Comparison of ENCODE assay signal across 14 cellular contexts in the genomic region with DNA sequence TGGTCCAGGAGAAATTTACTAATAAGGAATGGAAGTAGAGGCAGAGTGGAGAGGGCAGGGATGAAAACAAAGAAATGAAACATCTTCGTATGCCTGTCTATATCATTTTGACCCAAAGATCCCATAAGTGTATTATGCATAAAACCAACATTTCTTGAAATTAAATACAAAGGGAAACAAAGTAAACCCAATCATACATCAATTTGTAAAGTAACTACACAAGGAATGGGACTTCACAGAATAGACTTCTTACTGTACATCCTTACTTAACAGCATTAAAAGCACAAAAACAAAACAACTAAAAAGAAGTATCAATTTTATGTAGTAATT.
DNase-seq lines count a peak whose midpoint lies in the region; ATAC-seq, FAIRE-seq and TF ChIP-seq lines count a peak whose summit lies in the region.
"Had no signal": no experiment of that assay in that cellular context is flagged by ENCODE, and none has a peak within 500 bp of the region (broad histone marks: within the 10 kb centered on the region; RNA-seq: fewer than 3 reads in every experiment).

No MANE protein-coding gene starts in this region.

- H3K4me2 ChIP-seq in OCI-LY3 (ENCODE audit: low read length) (peak overlapping the region; percentile 76; the same call in 1 of the 2 replicates), neuronal stem cell (ENCODE audit: insufficient read depth, low read length, poor library complexity, severe bottlenecking) (no peak overlapping the region)
- H3K4me2 ChIP-seq: PC-9 had no signal

- H3K9me3 ChIP-seq in OCI-LY3 (ENCODE audit: insufficient read depth, low read length): no peaks in the 10 kb centered on the region
- H3K9me3 ChIP-seq in body of pancreas: no peaks in the 10 kb centered on the region
- no peaks in the 10 kb centered on the region for H3K9me3 ChIP-seq in neuronal stem cell (replicated peaks in 1 of 2; ENCODE audit: control insufficient read depth in 2 of 2, insufficient read depth in 1 of 2, low read depth in 1 of 2, low read length in 2 of 2)
- H3K9me3 ChIP-seq in right lobe of liver: no peaks in the 10 kb centered on the region
- H3K9me3 ChIP-seq: SJSA1 had no signal

- no peak overlapping the region for H2AK5ac ChIP-seq in neuronal stem cell (ENCODE audit: low read depth, low read length)

- H3K9me3 Mint-ChIP-seq in neural crest cell: peaks cover 4% of the 10 kb centered on the region

- no peak overlapping the region for H2BK5ac ChIP-seq in neuronal stem cell (ENCODE audit: low read length)

- H3K27me3 Mint-ChIP-seq in neural crest cell (ENCODE audit: low read depth): no peaks in the 10 kb centered on the region

- H3K4ac ChIP-seq in neuronal stem cell (ENCODE audit: low read length): no peak overlapping the region

- no peaks in the 10 kb centered on the region for H4K20me1 ChIP-seq in OCI-LY3 (ENCODE audit: insufficient read depth, low read length)

- H3K36me3 ChIP-seq in OCI-LY3 (replicated peaks; ENCODE audit: low read depth, low read length) (no peaks in the 10 kb centered on the region), body of pancreas (replicated peaks in 1 of 2; ENCODE audit: insufficient read depth in 1 of 2, low read depth in 2 of 2) (no peaks in the 10 kb centered on the region), neuronal stem cell (replicated peaks in 1 of 2; ENCODE audit: control insufficient read depth in 2 of 2, insufficient read depth in 2 of 2, low read length in 2 of 2) (no peaks in the 10 kb centered on the region), right lobe of liver (no peaks in the 10 kb centered on the region)
- H3K36me3 ChIP-seq: SJSA1 had no signal

- no peak overlapping the region for H3K18ac ChIP-seq in neuronal stem cell (ENCODE audit: low read length)

- H3K27ac Mint-ChIP-seq in neural crest cell (ENCODE audit: unreplicated experiment): no peak overlapping the region
- H3K27ac Mint-ChIP-seq: CD14-positive monocyte had no signal

- DNase-seq in body of pancreas (no peak), neural crest cell (ENCODE audit: low read depth, low spot score) (no peak), neuronal stem cell (ENCODE audit: low spot score) (no peak), right lobe of liver (no peak), GM19239 (ENCODE audit: insufficient read length, low spot score) (no peak)
- DNase-seq: GDM1, NCI-H1048, T-helper 1 cell had no signal

- H3K4me1 ChIP-seq in OCI-LY3 (ENCODE audit: low read length) (peaks cover 19% of the 10 kb centered on the region), body of pancreas (peaks cover 14% of the 10 kb centered on the region), neuronal stem cell (ENCODE audit: control insufficient read depth in 2 of 2, insufficient read depth in 1 of 2, low read depth in 1 of 2, low read length in 2 of 2) (no peaks in the 10 kb centered on the region), right lobe of liver (peaks cover 0 to 7% (median 0%) of the 10 kb centered on the region in 4 donors)
- H3K4me1 ChIP-seq: SJSA1 had no signal

- H3K27me3 ChIP-seq in OCI-LY3 (ENCODE audit: low read depth, low read length) (no peaks in the 10 kb centered on the region), body of pancreas (no peaks in the 10 kb centered on the region), neuronal stem cell (ENCODE audit: control insufficient read depth in 3 of 3, insufficient read depth in 3 of 3, low read depth in 1 of 3, low read length in 3 of 3) (no peaks in the 10 kb centered on the region), right lobe of liver (no peaks in the 10 kb centered on the region)
- H3K27me3 ChIP-seq: SJSA1 had no signal

- 8 to 25% methylated on average over 1 of the region's 1 CpG for WGBS in body of pancreas, 2 donors
- no CpG with 5 or more reads among the region's 1 CpG for WGBS in neuronal stem cell (ENCODE audit: extremely low coverage in 2 of 2, insufficient read length in 2 of 2, insufficient replicate concordance in 1 of 2), 2 donors
- WGBS in right lobe of liver (ENCODE audit: insufficient coverage, low coverage, low lambda C conversion rate, missing lambda C conversion rate): 50% methylated on average over 1 of the region's 1 CpG

- H3K4me3 ChIP-seq in OCI-LY3 (ENCODE audit: low read length): no peak overlapping the region
- no peak overlapping the region for H3K4me3 ChIP-seq in body of pancreas
- no peak overlapping the region for H3K4me3 ChIP-seq in neuronal stem cell (ENCODE audit: low read length in 2 of 2)
- H3K4me3 ChIP-seq in right lobe of liver: no peak overlapping the region
- H3K4me3 ChIP-seq: PC-9, SJSA1 had no signal

- H4K91ac ChIP-seq in neuronal stem cell (ENCODE audit: low read depth, low read length, poor library complexity): no peak overlapping the region

- no peaks in the 10 kb centered on the region for H3K79me2 ChIP-seq in OCI-LY3 (ENCODE audit: low read length)

- ATAC-seq in GM21529 (IDR thresholded peaks at IDR 0.05; ENCODE audit: unreplicated experiment) (peak; percentile 2), body of pancreas (no peak), right lobe of liver (no peak)

- no peak overlapping the region for H3K14ac ChIP-seq in neuronal stem cell (ENCODE audit: low read length)

- H3K4me3 Mint-ChIP-seq in neural crest cell: no peak overlapping the region
- H3K4me3 Mint-ChIP-seq: CD14-positive monocyte had no signal

- intact Hi-C loops in body of pancreas (cut with DNase I): no loop called here
- intact Hi-C loops in right lobe of liver (cut with DNase I): no loop called here

- no peak for FAIRE-seq in GM19239 (lab: Jason Lieb, UNC)
- FAIRE-seq: D721Med had no signal

- TF ChIP-seq POLR2A in body of pancreas (IDR thresholded peaks at IDR 0.05): no peak
- no peak for TF ChIP-seq POLR2A in right lobe of liver (IDR thresholded peaks at IDR 0.05)

- H4K8ac ChIP-seq in neuronal stem cell (ENCODE audit: low read depth, low read length): no peak overlapping the region

- H2BK12ac ChIP-seq in neuronal stem cell (ENCODE audit: low read length): no peak overlapping the region

- TF ChIP-seq CTCF in OCI-LY3 (IDR thresholded peaks at IDR 0.05; ENCODE audit: low read depth, low read length): no peak
- TF ChIP-seq CTCF in body of pancreas (IDR thresholded peaks at IDR 0.05): no peak
- peak; percentile 16 for TF ChIP-seq CTCF in neural crest cell (conservative IDR thresholded peaks at IDR 0.05)
- TF ChIP-seq CTCF in right lobe of liver (IDR thresholded peaks at IDR 0.05): no peak

- H2AFZ ChIP-seq in OCI-LY3 (ENCODE audit: low read depth, low read length) (no peak overlapping the region), neuronal stem cell (ENCODE audit: low read length) (no peak overlapping the region)
- H2AFZ ChIP-seq: PC-9 had no signal

- no peaks in the 10 kb centered on the region for H3K79me1 ChIP-seq in neuronal stem cell (ENCODE audit: low read depth, low read length)

- H3K27ac ChIP-seq in OCI-LY3 (ENCODE audit: low read length): no peak overlapping the region
- peak overlapping the region; percentile 62 to 81 (median 74) for H3K27ac ChIP-seq in body of pancreas
- H3K27ac ChIP-seq in neuronal stem cell (replicated peaks; ENCODE audit: low read length): no peak overlapping the region
- H3K27ac ChIP-seq in right lobe of liver: no peak overlapping the region
- H3K27ac ChIP-seq: PC-9, SJSA1 had no signal

- H3K36me3 Mint-ChIP-seq in neural crest cell (ENCODE audit: low read depth): peaks cover 6% of the 10 kb centered on the region
- H3K36me3 Mint-ChIP-seq: CD14-positive monocyte had no signal

- no peak overlapping the region for H3K9ac ChIP-seq in OCI-LY3 (ENCODE audit: low read length)
- no peak overlapping the region for H3K9ac ChIP-seq in neuronal stem cell (ENCODE audit: low read depth, low read length, poor library complexity)

- no peaks in the 10 kb centered on the region for H3K4me1 Mint-ChIP-seq in neural crest cell
- H3K4me1 Mint-ChIP-seq: CD14-positive monocyte had no signal

- no peak overlapping the region for H2BK120ac ChIP-seq in neuronal stem cell (ENCODE audit: low read depth, low read length)

- H3K23ac ChIP-seq in neuronal stem cell (ENCODE audit: low read depth, low read length, poor library complexity): no peak overlapping the region

- no peak overlapping the region for H2BK15ac ChIP-seq in neuronal stem cell (ENCODE audit: low read length)

Comparison
In these comparisons a context has a peak if more than half of its experiments do, and no peak if none do; other contexts are left out.
1. H3K27ac ChIP-seq: peak in body of pancreas (4 of 4); none in OCI-LY3 (single experiment), neuronal stem cell (single experiment) and right lobe of liver (0 of 3).